ENCODE assay signal across 23 cellular contexts in the genomic region with DNA sequence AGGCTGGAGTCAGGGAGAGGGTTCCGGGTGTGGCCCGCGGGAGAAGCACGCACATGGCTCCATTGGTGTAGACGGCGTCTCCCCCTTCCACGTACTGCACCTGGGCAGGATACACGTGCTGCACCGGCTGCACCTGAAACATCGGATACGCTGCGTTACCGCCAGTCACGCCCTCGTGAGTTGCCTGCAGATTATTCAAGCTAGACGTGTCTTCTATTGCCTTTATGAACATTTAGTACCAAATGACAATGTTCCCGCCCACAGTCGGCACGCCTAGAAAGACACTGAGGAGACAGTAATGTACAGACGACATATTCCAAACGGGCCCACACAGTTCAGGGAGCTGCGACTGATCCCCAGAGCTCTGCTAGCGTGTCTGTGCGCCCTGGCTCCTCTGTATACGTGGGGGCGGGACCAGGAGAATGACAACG.
DNase-seq lines count a peak whose midpoint lies in the region; ATAC-seq and TF ChIP-seq lines count a peak whose summit lies in the region.
"Had no signal": no experiment of that assay in that cellular context is flagged by ENCODE, and none has a peak within 500 bp of the region (broad histone marks: within the 10 kb centered on the region; RNA-seq: fewer than 3 reads in every experiment).

No MANE protein-coding gene starts in this region.

- no peak overlapping the region for H3K4me3 ChIP-seq in lower lobe of right lung
- no peak overlapping the region for H3K4me3 ChIP-seq in testis
- H3K4me3 ChIP-seq: dorsolateral prefrontal cortex, heart right ventricle, left ventricle myocardium inferior, mucosa of descending colon, prostate gland had no signal

- H3K36me3 ChIP-seq in lower lobe of right lung (peaks cover 41% of the 10 kb centered on the region), testis (ENCODE audit: low read depth, missing control alignments) (no peaks in the 10 kb centered on the region)
- H3K36me3 ChIP-seq: prostate gland had no signal

- no peaks in the 10 kb centered on the region for H3K9me3 ChIP-seq in lower lobe of right lung
- H3K9me3 ChIP-seq in testis, result no peaks in the 10 kb centered on the region
- H3K9me3 ChIP-seq: Caco-2, mucosa of descending colon, prostate gland had no signal

- H3K4me1 ChIP-seq in lower lobe of right lung (no peaks in the 10 kb centered on the region), testis (no peaks in the 10 kb centered on the region)
- H3K4me1 ChIP-seq: Caco-2, heart right ventricle, left ventricle myocardium inferior, prostate gland had no signal

- H3K27me3 ChIP-seq in lower lobe of right lung (ENCODE audit: low read depth) (no peaks in the 10 kb centered on the region), testis (no peaks in the 10 kb centered on the region)
- H3K27me3 ChIP-seq: dorsolateral prefrontal cortex, heart right ventricle had no signal

- H3K27ac ChIP-seq in lower lobe of right lung (no peak overlapping the region), testis (no peak overlapping the region)
- H3K27ac ChIP-seq: heart right ventricle, HL-60, left ventricle myocardium inferior, prostate gland had no signal

- TF ChIP-seq CTCF in lower lobe of right lung (IDR thresholded peaks at IDR 0.05) (no peak), testis (IDR thresholded peaks at IDR 0.05) (no peak)

- DNase-seq in left ventricle myocardium superior, result peak; percentile 29
- no peak for DNase-seq in left cardiac atrium
- peak; percentile 58 for DNase-seq in RPMI8226
- peak; percentile 34 for DNase-seq in lower lobe of right lung
- peak; percentile 13 for DNase-seq in testis
- DNase-seq in NCI-H69 (lab: John Stamatoyannopoulos, UW), result no peak
- DNase-seq in left colon, result no peak
- DNase-seq: activated CD4-positive, alpha-beta T cell treated with anti-CD3 and anti-CD28 coated beads, Interleukin-2, amount 50 U/mL, for 1 hour; activated effector memory CD4-positive, alpha-beta T cell treated with anti-CD3 and anti-CD28 coated beads, Interleukin-2, amount 50 U/mL, for 16 hours; activated T-cell treated with anti-CD3 and anti-CD28 coated beads for 4 hours; C1 segment of cervical spinal cord; Caco-2; heart right ventricle; left ventricle myocardium inferior; mucosa of descending colon; NCI-H187 treated with DMSO at 0.1 percent for 48 hours; NCI-H526 treated with DMSO at 0.1 percent for 48 hours had no signal

- ATAC-seq in left ventricle myocardium superior (no peak), left cardiac atrium (no peak), lower lobe of right lung (no peak), HG02763 (IDR thresholded peaks at IDR 0.05; ENCODE audit: unreplicated experiment) (no peak), left colon (no peak)
- ATAC-seq: HCT116, mucosa of descending colon, SK-N-SH treated with all-trans-retinoic acid at 6 μM for 48 hours had no signal

- intact Hi-C loops in left ventricle myocardium superior (cut with micrococcal nuclease), result no loop called here
- intact Hi-C loops in left cardiac atrium (cut with DNase I), result loop anchor here in 1 of 2 donors (10.0 kb wide), 1 partner anchor 243 kb away; no protein-coding TSS in a partner anchor
- intact Hi-C loops in lower lobe of right lung (cut with DNase I), result no loop called here
- intact Hi-C loops in testis (cut with DNase I; ENCODE audit: low total_unique reads), result no loop called here
- intact Hi-C loops in left colon (cut with DNase I, micrococcal nuclease), result loop anchor here in 1 of 2 donors (10.0 kb wide), 1 partner anchor 163 kb away; no protein-coding TSS in a partner anchor

- 91 to 92% methylated on average over 26 to 27 of the region's 27 CpGs for WGBS in testis, 2 donors

- no peak for TF ChIP-seq POLR2A in testis (IDR thresholded peaks at IDR 0.05)

Comparison
In these comparisons a context has a peak if more than half of its experiments do, and no peak if none do; other contexts are left out.
1. DNase-seq: peak in left ventricle myocardium superior (single experiment), RPMI8226 (single experiment), lower lobe of right lung (single experiment) and testis (single experiment); none in left cardiac atrium (single experiment), NCI-H69 (single experiment) and left colon (0 of 2).